22 cellular contexts compared by ENCODE assay signal in the genomic region with DNA sequence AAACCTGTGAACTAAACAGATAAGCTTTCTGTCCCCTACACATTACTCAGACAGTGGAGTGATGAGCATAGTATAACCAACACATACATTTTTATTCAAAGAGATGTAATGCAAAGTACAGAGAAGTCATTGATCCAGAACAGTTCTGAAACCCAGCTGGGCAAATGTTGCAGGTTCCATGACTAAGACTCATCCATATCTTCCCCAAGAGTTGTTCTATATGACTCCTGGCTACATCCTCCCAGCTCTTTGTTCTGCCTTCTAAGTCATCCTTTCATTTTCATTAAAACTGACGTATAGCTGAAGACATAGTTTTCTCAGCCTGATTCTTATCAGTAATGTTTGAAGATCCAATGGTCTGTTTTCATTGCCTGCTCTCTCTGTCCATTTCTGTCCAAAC. TPM values are rescaled to one million over a fixed set of nuclear protein-coding genes. Genes with fewer than 3 reads are reported as not detected.
"Had no signal": no experiment of that assay in that cellular context is flagged by ENCODE, and none has a peak within 500 bp of the region (broad histone marks: within the 10 kb centered on the region; RNA-seq: fewer than 3 reads in every experiment).

No MANE protein-coding gene starts in this region.

- H3K4me3 Mint-ChIP-seq: nephron progenitor cell had no signal

- DNase-seq: activated CD4-positive, CD25-positive, alpha-beta regulatory T cell treated with anti-CD3 and anti-CD28 coated beads, Interleukin-2, amount 50 U/mL, for 72 hours; activated effector memory CD4-positive, alpha-beta T cell treated with anti-CD3 and anti-CD28 coated beads, Interleukin-2, amount 50 U/mL, for 16 hours; adrenal gland; cerebellar nuclear complex; effector CD8-positive, alpha-beta T cell; heart left ventricle; left lung; midbrain; nephron progenitor cell; nucleus accumbens; posterior cingulate gyrus; SIG-M5; sigmoid colon; stimulated activated naive CD4-positive, alpha-beta T cell; substantia nigra; tibial artery had no signal

- H3K27ac Mint-ChIP-seq: nephron progenitor cell had no signal

- ATAC-seq: esophagus mucosa, gastroesophageal sphincter, heart left ventricle, left lung, SK-N-SH treated with all-trans-retinoic acid at 6 μM for 48 hours had no signal

- H3K4me1 Mint-ChIP-seq: nephron progenitor cell had no signal

RNA-seq across cellular contexts. Expression of gene PLAAT5, which starts 47.3 kb away (rescaled TPM):
- total RNA-seq: bronchial epithelial cell; lung microvascular endothelial cell; T-helper 1 cell treated with Interleukin-12 subunit alpha and Interleukin-12 subunit beta and Interleukin-4 antibody, amounts not matched to agents 30 ng/mL and 1 ng/mL, for 36 hours had no signal
